In the genomic region with DNA sequence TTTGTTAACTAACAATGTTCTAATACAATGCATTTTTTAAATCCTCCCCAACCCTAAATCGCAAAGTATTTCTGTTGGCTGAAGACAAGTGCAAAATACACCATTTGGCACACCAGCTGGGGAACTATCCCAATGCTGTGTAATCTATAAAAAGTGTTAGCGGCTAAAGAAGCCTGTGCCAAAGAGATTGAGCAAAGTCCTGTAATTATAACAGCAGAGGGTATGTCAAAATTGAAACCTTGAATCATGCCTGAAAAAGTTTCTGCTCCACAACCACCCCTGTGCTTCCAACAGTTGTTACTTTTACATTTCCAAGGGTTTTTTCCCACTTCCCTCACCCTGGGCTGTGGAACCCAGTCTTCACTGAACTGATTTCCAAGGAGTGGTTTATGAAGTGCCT, we compare ENCODE assay signal across 31 cellular contexts.
DNase-seq lines count a peak whose midpoint lies in the region; ATAC-seq and TF ChIP-seq lines count a peak whose summit lies in the region.
"Had no signal": no experiment of that assay in that cellular context is flagged by ENCODE, and none has a peak within 500 bp of the region (broad histone marks: within the 10 kb centered on the region; RNA-seq: fewer than 3 reads in every experiment).

No MANE protein-coding gene starts in this region.

- no peak overlapping the region for H3K27ac ChIP-seq in lung (ENCODE audit: low read depth in 1 of 2, low read length in 1 of 2)
- H3K27ac ChIP-seq in aorta (ENCODE audit: low read depth in 1 of 2, low read length in 2 of 2): peak overlapping the region in 1 of 2 donors; percentile 45
- H3K27ac ChIP-seq: coronary artery, RWPE1, SJSA1, testis had no signal

- no peaks in the 10 kb centered on the region for H3K27me3 ChIP-seq in adipocyte (replicated peaks; ENCODE audit: control insufficient read depth, insufficient read depth, low read length)
- no peaks in the 10 kb centered on the region for H3K27me3 ChIP-seq in lung (ENCODE audit: control insufficient read depth, insufficient read depth)
- no peaks in the 10 kb centered on the region for H3K27me3 ChIP-seq in aorta (ENCODE audit: control insufficient read depth in 1 of 2, insufficient read depth in 2 of 2, low read length in 1 of 2)
- H3K27me3 ChIP-seq: BE2C, SJSA1, testis had no signal

- no peaks in the 10 kb centered on the region for H3K9me3 ChIP-seq in adipocyte (ENCODE audit: control insufficient read depth, low read length)
- no peaks in the 10 kb centered on the region for H3K9me3 ChIP-seq in lung (ENCODE audit: control insufficient read depth in 2 of 2, insufficient read depth in 1 of 2, low read length in 1 of 2)
- no peaks in the 10 kb centered on the region for H3K9me3 ChIP-seq in aorta (ENCODE audit: control insufficient read depth, low read length)
- H3K9me3 ChIP-seq: BE2C, SJSA1, testis had no signal

- no peak for TF ChIP-seq CTCF in lung (IDR thresholded peaks at IDR 0.05; ENCODE audit: control extremely low read depth, extremely low read depth)

- ATAC-seq in left cardiac atrium (peak; percentile 54 to 74), left ventricle myocardium superior (no peak), lung (ENCODE audit: insufficient read depth, low FRiP score) (peak; percentile 44), aorta (ENCODE audit: low FRiP score) (peak; percentile 52), GM21381 (IDR thresholded peaks at IDR 0.05; ENCODE audit: unreplicated experiment) (no peak)
- ATAC-seq: GM23338; naive thymus-derived CD8-positive, alpha-beta T cell; stimulated activated naive B cell treated with anti-CD40 and anti-IgM and Interleukin-4, amounts not matched to agents 10 μg/mL and 1 μg/mL and 100 μg/mL, for 72 hours; T-cell had no signal

- peaks cover 24% of the 10 kb centered on the region for H3K4me1 ChIP-seq in adipocyte (ENCODE audit: control insufficient read depth, insufficient read depth, low read length)
- H3K4me1 ChIP-seq in lung (ENCODE audit: control insufficient read depth in 2 of 2, insufficient read depth in 2 of 2, low read length in 2 of 2): no peaks in the 10 kb centered on the region
- H3K4me1 ChIP-seq in aorta (ENCODE audit: control insufficient read depth in 1 of 2, insufficient read depth in 2 of 2, low read length in 2 of 2): no peaks in the 10 kb centered on the region
- H3K4me1 ChIP-seq: BE2C, SJSA1, testis had no signal

- peak overlapping the region; percentile 62 for H3K9ac ChIP-seq in adipocyte (ENCODE audit: low read length)

- H3K36me3 ChIP-seq in adipocyte (ENCODE audit: control insufficient read depth, insufficient read depth, low read length, severe bottlenecking): peaks cover 64% of the 10 kb centered on the region
- H3K36me3 ChIP-seq in lung (ENCODE audit: control insufficient read depth in 2 of 2, insufficient read depth in 2 of 2, low read length in 2 of 2): peaks cover 0 to 9% of the 10 kb centered on the region in 2 donors
- H3K36me3 ChIP-seq in aorta (ENCODE audit: control insufficient read depth in 1 of 2, insufficient read depth in 2 of 2, low read length in 1 of 2): peaks cover 1 to 3% of the 10 kb centered on the region in 2 donors
- H3K36me3 ChIP-seq: BE2C, SJSA1 had no signal

- H3K4me3 ChIP-seq in adipocyte (ENCODE audit: low read length) (peak overlapping the region; percentile 28), lung (no peak overlapping the region), aorta (ENCODE audit: low read length in 2 of 2) (no peak overlapping the region)
- H3K4me3 ChIP-seq: coronary artery, GM23338, SJSA1, testis had no signal

- intact Hi-C loops in left cardiac atrium (cut with DNase I) (no loop called here), left ventricle myocardium superior (cut with micrococcal nuclease) (no loop called here), aorta (cut with DNase I) (no loop called here)

- DNase-seq in left cardiac atrium: no peak
- DNase-seq in left ventricle myocardium superior: no peak
- no peak for DNase-seq in adipocyte (ENCODE audit: low read depth)
- no peak for DNase-seq in lung (ENCODE audit: low spot score)
- no peak for DNase-seq in aorta
- DNase-seq in HuH-7 (ENCODE audit: low spot score): no peak
- no peak for DNase-seq in A172 (ENCODE audit: low spot score)
- DNase-seq: activated CD4-positive, alpha-beta T cell treated with anti-CD3 and anti-CD28 coated beads, Interleukin-2, amount 10 ng/mL, durations not matched to agents 7 days and 5 days; activated effector memory CD4-positive, alpha-beta T cell treated with anti-CD3 and anti-CD28 coated beads, Interleukin-2, amount 50 U/mL, for 16 hours; activated naive CD8-positive, alpha-beta T cell treated with anti-CD3 and anti-CD28 coated beads for 36 hours; BE2C; caudate nucleus; CD8-positive, alpha-beta memory T cell; effector CD8-positive, alpha-beta T cell; EL; glutamatergic neuron; midbrain; naive thymus-derived CD8-positive, alpha-beta T cell; NCI-H187 treated with DMSO at 0.1 percent for 48 hours; NCI-H748 treated with DMSO at 0.1 percent for 48 hours; nucleus accumbens; OCI-M1; small intestine; stimulated activated naive B cell treated with anti-CD40 and anti-IgM and Interleukin-4, amounts not matched to agents 10 μg/mL and 1 μg/mL and 100 μg/mL, for 72 hours; T-cell; testis had no signal

- WGBS in lung, 2 donors: 87 to 96% methylated on average over 2 of the region's 2 CpGs
- 9 to 11% methylated on average over 2 of the region's 2 CpGs for WGBS in aorta, 2 donors

Comparison
In these comparisons a context has a peak if more than half of its experiments do, and no peak if none do; other contexts are left out.
1. ATAC-seq: peak in left cardiac atrium (2 of 2), lung (single experiment) and aorta (single experiment); none in left ventricle myocardium superior (single experiment) and GM21381 (single experiment).